8 cellular contexts compared by ENCODE assay signal in the genomic region with DNA sequence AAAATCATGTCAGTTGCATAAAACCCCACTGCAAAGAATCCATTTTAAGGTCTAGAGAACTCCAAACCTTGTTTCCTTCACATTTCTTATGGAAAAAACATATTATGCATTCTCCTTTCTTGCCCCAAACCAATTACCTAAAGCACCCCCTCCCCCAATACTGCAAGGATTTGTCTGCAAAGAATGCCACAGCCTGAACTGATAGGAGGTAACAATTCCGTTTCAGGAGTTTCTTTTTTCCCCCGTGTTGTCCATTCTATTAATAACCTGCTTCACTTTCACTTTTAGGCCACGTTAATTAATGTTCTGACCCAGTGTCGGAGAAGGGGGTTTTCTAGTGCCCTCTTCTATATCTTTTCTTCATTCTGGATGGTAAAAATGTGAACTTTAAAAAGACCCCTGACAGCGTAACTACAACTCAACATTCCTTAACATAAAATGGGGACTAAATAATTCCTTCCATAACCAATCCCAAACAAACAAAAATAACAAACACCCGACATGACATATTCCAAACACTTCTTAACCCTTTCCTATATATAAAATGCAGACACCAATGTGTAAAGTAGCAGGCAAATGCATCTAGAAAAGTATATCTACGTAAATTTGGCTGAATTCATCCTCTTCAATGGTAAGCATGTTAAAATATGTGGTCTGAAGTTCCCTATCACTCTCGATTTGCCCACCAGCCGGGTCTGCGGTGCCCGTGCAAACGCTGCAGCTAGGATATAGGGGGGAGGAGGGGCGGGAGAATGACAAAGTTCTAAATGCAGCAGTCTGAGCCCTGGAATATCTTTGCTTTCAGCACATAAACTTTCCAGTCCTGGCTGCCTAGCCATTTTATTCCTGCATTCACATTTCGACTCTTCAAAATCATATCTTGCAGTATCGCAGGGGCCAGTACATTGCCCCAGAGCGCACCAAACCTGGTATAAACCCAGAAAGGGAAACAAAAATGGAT. TPM values are rescaled to one million over a fixed set of nuclear protein-coding genes. Genes with fewer than 3 reads are reported as not detected.
DNase-seq lines count a peak whose midpoint lies in the region; ATAC-seq and TF ChIP-seq lines count a peak whose summit lies in the region.
"Had no signal": no experiment of that assay in that cellular context is flagged by ENCODE, and none has a peak within 500 bp of the region (broad histone marks: within the 10 kb centered on the region; RNA-seq: fewer than 3 reads in every experiment).

No MANE protein-coding gene starts in this region.

- no peak for ATAC-seq in GM21529 (IDR thresholded peaks at IDR 0.05; ENCODE audit: unreplicated experiment)

- peak; percentile 61 for DNase-seq in NCI-H82 (lab: John Stamatoyannopoulos, UW)
- peak; percentile 28 for DNase-seq in endothelial cell (ENCODE audit: low spot score)
- no peak for DNase-seq in skeletal muscle cell (ENCODE audit: low read depth)
- DNase-seq in T-helper 9 cell: no peak
- DNase-seq in AML-193 (lab: John Stamatoyannopoulos, UW): no peak
- DNase-seq: activated naive CD4-positive, alpha-beta T cell treated with anti-CD3 and anti-CD28 coated beads, Interleukin-2, amount 50 U/mL, for 16 hours had no signal

- peak overlapping the region; percentile 92 for H3K4me3 Mint-ChIP-seq in endothelial cell (ENCODE audit: unreplicated experiment)

- TF ChIP-seq CTCF in endothelial cell (IDR thresholded peaks at IDR 0.05; ENCODE audit: unreplicated experiment): no peak

- H3K4me1 Mint-ChIP-seq in endothelial cell (ENCODE audit: unreplicated experiment): peaks cover 52% of the 10 kb centered on the region

- peak overlapping the region; percentile 88 for H3K4me3 ChIP-seq in GM08714 (ENCODE audit: low read length)
- peak overlapping the region; percentile 61 for H3K4me3 ChIP-seq in skeletal muscle cell (ENCODE audit: low read depth, low read length)

- H3K36me3 Mint-ChIP-seq in endothelial cell (ENCODE audit: low read depth, unreplicated experiment): peaks cover 20% of the 10 kb centered on the region

- no peaks in the 10 kb centered on the region for H3K9me3 Mint-ChIP-seq in endothelial cell (ENCODE audit: unreplicated experiment)

- peaks cover 16% of the 10 kb centered on the region for H3K27me3 Mint-ChIP-seq in endothelial cell (ENCODE audit: unreplicated experiment)

- peak overlapping the region; percentile 72 for H3K27ac Mint-ChIP-seq in endothelial cell (ENCODE audit: unreplicated experiment)

RNA-seq across cellular contexts. Expression of a gene that starts 1.0 kb away (rescaled TPM):
- total RNA-seq in endothelial cell (ENCODE audit: unreplicated experiment): 39.6 TPM

Comparison
In these comparisons a context has a peak if more than half of its experiments do, and no peak if none do; other contexts are left out.
1. DNase-seq: peak in NCI-H82 (single experiment) and endothelial cell (single experiment); none in skeletal muscle cell (single experiment), T-helper 9 cell (single experiment) and AML-193 (0 of 2).